In the genomic region with DNA sequence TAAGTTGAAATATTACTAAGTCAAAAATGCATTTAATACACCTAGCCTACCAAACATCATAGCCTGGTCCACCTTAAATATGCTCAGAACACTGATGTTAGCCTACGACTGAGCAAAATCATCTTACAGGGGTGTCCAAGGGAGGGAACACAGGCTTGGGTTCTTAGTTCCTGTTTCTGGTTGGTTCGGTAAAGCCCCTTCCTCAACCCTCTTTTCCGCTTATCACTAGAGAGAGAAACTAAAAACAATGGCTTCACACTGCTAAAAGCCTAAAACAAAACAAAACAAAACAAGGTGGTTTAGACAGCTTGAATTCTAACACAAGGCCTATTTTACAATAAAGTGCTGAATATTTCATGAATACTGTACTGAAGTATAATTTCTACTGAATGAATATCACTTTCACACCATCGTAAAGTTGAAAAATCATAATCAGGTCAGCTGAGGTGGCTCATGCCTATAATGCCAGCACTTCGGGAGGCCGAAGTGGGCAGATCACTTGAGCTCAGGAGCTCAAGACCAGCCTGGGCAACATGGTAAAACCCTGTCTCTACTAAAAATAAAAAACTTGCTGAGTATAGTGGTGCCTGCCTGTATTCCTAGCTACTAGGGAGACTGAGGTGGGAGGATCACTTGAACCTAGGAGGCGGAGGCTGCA, we compare ENCODE assay signal across 2 cellular contexts.
A peak's percentile ranks its signal among the peaks of the same experiment; 100 is the strongest.
TF ChIP-seq lines count a peak whose summit lies in the region.

No MANE protein-coding gene starts in this region.

TF ChIP-seq in GM12878, 131 proteins besides CTCF, POLR2A, EP300 and RAD21 (continued from another document and continues in another):
- TF ChIP-seq, protein P1, sequence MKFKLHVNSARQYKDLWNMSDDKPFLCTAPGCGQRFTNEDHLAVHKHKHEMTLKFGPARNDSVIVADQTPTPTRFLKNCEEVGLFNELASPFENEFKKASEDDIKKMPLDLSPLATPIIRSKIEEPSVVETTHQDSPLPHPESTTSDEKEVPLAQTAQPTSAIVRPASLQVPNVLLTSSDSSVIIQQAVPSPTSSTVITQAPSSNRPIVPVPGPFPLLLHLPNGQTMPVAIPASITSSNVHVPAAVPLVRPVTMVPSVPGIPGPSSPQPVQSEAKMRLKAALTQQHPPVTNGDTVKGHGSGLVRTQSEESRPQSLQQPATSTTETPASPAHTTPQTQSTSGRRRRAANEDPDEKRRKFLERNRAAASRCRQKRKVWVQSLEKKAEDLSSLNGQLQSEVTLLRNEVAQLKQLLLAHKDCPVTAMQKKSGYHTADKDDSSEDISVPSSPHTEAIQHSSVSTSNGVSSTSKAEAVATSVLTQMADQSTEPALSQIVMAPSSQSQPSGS (IDR thresholded peaks at IDR 0.05; ENCODE audit: low read length) = peak; percentile 37; the same call in 1 of the 2 replicates
- TF ChIP-seq, protein P2, sequence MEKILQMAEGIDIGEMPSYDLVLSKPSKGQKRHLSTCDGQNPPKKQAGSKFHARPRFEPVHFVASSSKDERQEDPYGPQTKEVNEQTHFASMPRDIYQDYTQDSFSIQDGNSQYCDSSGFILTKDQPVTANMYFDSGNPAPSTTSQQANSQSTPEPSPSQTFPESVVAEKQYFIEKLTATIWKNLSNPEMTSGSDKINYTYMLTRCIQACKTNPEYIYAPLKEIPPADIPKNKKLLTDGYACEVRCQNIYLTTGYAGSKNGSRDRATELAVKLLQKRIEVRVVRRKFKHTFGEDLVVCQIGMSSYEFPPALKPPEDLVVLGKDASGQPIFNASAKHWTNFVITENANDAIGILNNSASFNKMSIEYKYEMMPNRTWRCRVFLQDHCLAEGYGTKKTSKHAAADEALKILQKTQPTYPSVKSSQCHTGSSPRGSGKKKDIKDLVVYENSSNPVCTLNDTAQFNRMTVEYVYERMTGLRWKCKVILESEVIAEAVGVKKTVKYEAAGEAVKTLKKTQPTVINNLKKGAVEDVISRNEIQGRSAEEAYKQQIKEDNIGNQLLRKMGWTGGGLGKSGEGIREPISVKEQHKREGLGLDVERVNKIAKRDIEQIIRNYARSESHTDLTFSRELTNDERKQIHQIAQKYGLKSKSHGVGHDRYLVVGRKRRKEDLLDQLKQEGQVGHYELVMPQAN (conservative IDR thresholded peaks at IDR 0.05) = no peak
- TF ChIP-seq MEF2A (IDR thresholded peaks at IDR 0.05; ENCODE audit: insufficient read depth, low read depth, low read length) (no peak), CREB1 (IDR thresholded peaks at IDR 0.05; ENCODE audit: low read depth) (no peak), CBX3 (IDR thresholded peaks at IDR 0.05; ENCODE audit: borderline replicate concordance, low read depth) (no peak), NR2F1 (conservative IDR thresholded peaks at IDR 0.05) (no peak), ETV6 (conservative IDR thresholded peaks at IDR 0.05 in 1 of 2, IDR thresholded peaks at IDR 0.05 in 1 of 2; ENCODE audit: borderline replicate concordance in 1 of 2, low read depth in 1 of 2) (peak in 1 of 2 experiments; percentile 48; a peak in 1 of 4 replicates), SPI1 (IDR thresholded peaks at IDR 0.05; ENCODE audit: borderline replicate concordance, insufficient read depth, low read depth, low read length) (peak; percentile 53; the same call in 1 of the 2 replicates), SP1 (IDR thresholded peaks at IDR 0.05; ENCODE audit: low read depth, low read length) (no peak), DPF2 (IDR thresholded peaks at IDR 0.05) (0 out of 2 replicates have a peak, but pooled peaks have one; percentile 45), RELA (IDR thresholded peaks at IDR 0.05; ENCODE audit: borderline replicate concordance, partially characterized antibody) (no peak), IKZF2 (IDR thresholded peaks at IDR 0.05) (peak in 1 of 2 experiments; percentile 22; a peak in 2 of 4 replicates)
- TF ChIP-seq, protein P3, sequence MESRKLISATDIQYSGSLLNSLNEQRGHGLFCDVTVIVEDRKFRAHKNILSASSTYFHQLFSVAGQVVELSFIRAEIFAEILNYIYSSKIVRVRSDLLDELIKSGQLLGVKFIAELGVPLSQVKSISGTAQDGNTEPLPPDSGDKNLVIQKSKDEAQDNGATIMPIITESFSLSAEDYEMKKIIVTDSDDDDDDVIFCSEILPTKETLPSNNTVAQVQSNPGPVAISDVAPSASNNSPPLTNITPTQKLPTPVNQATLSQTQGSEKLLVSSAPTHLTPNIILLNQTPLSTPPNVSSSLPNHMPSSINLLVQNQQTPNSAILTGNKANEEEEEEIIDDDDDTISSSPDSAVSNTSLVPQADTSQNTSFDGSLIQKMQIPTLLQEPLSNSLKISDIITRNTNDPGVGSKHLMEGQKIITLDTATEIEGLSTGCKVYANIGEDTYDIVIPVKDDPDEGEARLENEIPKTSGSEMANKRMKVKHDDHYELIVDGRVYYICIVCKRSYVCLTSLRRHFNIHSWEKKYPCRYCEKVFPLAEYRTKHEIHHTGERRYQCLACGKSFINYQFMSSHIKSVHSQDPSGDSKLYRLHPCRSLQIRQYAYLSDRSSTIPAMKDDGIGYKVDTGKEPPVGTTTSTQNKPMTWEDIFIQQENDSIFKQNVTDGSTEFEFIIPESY (IDR thresholded peaks at IDR 0.05) = no peak
- TF ChIP-seq, protein P4, sequence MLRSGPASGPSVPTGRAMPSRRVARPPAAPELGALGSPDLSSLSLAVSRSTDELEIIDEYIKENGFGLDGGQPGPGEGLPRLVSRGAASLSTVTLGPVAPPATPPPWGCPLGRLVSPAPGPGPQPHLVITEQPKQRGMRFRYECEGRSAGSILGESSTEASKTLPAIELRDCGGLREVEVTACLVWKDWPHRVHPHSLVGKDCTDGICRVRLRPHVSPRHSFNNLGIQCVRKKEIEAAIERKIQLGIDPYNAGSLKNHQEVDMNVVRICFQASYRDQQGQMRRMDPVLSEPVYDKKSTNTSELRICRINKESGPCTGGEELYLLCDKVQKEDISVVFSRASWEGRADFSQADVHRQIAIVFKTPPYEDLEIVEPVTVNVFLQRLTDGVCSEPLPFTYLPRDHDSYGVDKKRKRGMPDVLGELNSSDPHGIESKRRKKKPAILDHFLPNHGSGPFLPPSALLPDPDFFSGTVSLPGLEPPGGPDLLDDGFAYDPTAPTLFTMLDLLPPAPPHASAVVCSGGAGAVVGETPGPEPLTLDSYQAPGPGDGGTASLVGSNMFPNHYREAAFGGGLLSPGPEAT (IDR thresholded peaks at IDR 0.05; ENCODE audit: low read depth) = peak; percentile 59; the same call in 1 of the 2 replicates

TF ChIP-seq in GM23338, 12 proteins besides CTCF, POLR2A, EP300 and RAD21:
- TF ChIP-seq, protein P5, sequence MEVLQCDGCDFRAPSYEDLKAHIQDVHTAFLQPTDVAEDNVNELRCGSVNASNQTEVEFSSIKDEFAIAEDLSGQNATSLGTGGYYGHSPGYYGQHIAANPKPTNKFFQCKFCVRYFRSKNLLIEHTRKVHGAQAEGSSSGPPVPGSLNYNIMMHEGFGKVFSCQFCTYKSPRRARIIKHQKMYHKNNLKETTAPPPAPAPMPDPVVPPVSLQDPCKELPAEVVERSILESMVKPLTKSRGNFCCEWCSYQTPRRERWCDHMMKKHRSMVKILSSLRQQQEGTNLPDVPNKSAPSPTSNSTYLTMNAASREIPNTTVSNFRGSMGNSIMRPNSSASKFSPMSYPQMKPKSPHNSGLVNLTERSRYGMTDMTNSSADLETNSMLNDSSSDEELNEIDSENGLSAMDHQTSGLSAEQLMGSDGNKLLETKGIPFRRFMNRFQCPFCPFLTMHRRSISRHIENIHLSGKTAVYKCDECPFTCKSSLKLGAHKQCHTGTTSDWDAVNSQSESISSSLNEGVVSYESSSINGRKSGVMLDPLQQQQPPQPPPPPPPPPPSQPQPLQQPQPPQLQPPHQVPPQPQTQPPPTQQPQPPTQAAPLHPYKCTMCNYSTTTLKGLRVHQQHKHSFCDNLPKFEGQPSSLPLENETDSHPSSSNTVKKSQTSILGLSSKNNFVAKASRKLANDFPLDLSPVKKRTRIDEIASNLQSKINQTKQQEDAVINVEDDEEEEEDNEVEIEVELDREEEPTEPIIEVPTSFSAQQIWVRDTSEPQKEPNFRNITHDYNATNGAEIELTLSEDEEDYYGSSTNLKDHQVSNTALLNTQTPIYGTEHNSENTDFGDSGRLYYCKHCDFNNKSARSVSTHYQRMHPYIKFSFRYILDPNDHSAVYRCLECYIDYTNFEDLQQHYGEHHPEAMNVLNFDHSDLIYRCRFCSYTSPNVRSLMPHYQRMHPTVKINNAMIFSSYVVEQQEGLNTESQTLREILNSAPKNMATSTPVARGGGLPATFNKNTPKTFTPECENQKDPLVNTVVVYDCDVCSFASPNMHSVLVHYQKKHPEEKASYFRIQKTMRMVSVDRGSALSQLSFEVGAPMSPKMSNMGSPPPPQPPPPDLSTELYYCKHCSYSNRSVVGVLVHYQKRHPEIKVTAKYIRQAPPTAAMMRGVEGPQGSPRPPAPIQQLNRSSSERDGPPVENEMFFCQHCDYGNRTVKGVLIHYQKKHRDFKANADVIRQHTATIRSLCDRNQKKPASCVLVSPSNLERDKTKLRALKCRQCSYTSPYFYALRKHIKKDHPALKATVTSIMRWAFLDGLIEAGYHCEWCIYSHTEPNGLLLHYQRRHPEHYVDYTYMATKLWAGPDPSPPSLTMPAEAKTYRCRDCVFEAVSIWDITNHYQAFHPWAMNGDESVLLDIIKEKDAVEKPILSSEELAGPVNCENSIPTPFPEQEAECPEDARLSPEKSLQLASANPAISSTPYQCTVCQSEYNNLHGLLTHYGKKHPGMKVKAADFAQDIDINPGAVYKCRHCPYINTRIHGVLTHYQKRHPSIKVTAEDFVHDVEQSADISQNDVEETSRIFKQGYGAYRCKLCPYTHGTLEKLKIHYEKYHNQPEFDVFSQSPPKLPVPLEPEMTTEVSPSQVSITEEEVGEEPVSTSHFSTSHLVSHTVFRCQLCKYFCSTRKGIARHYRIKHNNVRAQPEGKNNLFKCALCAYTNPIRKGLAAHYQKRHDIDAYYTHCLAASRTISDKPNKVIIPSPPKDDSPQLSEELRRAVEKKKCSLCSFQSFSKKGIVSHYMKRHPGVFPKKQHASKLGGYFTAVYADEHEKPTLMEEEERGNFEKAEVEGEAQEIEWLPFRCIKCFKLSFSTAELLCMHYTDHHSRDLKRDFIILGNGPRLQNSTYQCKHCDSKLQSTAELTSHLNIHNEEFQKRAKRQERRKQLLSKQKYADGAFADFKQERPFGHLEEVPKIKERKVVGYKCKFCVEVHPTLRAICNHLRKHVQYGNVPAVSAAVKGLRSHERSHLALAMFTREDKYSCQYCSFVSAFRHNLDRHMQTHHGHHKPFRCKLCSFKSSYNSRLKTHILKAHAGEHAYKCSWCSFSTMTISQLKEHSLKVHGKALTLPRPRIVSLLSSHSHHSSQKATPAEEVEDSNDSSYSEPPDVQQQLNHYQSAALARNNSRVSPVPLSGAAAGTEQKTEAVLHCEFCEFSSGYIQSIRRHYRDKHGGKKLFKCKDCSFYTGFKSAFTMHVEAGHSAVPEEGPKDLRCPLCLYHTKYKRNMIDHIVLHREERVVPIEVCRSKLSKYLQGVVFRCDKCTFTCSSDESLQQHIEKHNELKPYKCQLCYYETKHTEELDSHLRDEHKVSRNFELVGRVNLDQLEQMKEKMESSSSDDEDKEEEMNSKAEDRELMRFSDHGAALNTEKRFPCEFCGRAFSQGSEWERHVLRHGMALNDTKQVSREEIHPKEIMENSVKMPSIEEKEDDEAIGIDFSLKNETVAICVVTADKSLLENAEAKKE (CRISPR knock-in tag; IDR thresholded peaks at IDR 0.05) = no peak
- TF ChIP-seq EZH2 (IDR thresholded peaks at IDR 0.05; ENCODE audit: low read depth, unreplicated experiment) (no peak), STAT1 (IDR thresholded peaks at IDR 0.05; ENCODE audit: unreplicated experiment) (no peak), JUNB (IDR thresholded peaks at IDR 0.05; ENCODE audit: unreplicated experiment) (no peak), EZH2phosphoT487 (IDR thresholded peaks at IDR 0.05; ENCODE audit: unreplicated experiment) (no peak), ZNF331 (CRISPR knock-in tag; IDR thresholded peaks at IDR 0.05; ENCODE audit: low read depth) (no peak), POLR2AphosphoS5 (IDR thresholded peaks at IDR 0.05; ENCODE audit: low read depth) (no peak), ZNF114 (CRISPR knock-in tag; IDR thresholded peaks at IDR 0.05) (no peak), NANOG (IDR thresholded peaks at IDR 0.05; ENCODE audit: borderline replicate concordance) (no peak), CREB1 (CRISPR knock-in tag; IDR thresholded peaks at IDR 0.05; ENCODE audit: low read depth) (no peak)
- TF ChIP-seq, protein P6, sequence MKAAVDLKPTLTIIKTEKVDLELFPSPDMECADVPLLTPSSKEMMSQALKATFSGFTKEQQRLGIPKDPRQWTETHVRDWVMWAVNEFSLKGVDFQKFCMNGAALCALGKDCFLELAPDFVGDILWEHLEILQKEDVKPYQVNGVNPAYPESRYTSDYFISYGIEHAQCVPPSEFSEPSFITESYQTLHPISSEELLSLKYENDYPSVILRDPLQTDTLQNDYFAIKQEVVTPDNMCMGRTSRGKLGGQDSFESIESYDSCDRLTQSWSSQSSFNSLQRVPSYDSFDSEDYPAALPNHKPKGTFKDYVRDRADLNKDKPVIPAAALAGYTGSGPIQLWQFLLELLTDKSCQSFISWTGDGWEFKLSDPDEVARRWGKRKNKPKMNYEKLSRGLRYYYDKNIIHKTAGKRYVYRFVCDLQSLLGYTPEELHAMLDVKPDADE (IDR thresholded peaks at IDR 0.05) = no peak
- TF ChIP-seq, protein P7, sequence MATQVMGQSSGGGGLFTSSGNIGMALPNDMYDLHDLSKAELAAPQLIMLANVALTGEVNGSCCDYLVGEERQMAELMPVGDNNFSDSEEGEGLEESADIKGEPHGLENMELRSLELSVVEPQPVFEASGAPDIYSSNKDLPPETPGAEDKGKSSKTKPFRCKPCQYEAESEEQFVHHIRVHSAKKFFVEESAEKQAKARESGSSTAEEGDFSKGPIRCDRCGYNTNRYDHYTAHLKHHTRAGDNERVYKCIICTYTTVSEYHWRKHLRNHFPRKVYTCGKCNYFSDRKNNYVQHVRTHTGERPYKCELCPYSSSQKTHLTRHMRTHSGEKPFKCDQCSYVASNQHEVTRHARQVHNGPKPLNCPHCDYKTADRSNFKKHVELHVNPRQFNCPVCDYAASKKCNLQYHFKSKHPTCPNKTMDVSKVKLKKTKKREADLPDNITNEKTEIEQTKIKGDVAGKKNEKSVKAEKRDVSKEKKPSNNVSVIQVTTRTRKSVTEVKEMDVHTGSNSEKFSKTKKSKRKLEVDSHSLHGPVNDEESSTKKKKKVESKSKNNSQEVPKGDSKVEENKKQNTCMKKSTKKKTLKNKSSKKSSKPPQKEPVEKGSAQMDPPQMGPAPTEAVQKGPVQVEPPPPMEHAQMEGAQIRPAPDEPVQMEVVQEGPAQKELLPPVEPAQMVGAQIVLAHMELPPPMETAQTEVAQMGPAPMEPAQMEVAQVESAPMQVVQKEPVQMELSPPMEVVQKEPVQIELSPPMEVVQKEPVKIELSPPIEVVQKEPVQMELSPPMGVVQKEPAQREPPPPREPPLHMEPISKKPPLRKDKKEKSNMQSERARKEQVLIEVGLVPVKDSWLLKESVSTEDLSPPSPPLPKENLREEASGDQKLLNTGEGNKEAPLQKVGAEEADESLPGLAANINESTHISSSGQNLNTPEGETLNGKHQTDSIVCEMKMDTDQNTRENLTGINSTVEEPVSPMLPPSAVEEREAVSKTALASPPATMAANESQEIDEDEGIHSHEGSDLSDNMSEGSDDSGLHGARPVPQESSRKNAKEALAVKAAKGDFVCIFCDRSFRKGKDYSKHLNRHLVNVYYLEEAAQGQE (IDR thresholded peaks at IDR 0.05; ENCODE audit: unreplicated experiment) = no peak
